ENCODE assay signal across 22 cellular contexts in genomic region chr17:41870627-41871026, GRCh38. TPM values are rescaled to one million over a fixed set of nuclear protein-coding genes. Genes with fewer than 3 reads are reported as not detected.
DNase-seq lines count a peak whose midpoint lies in the region; ATAC-seq lines count a peak whose summit lies in the region.
"Had no signal": no experiment of that assay in that cellular context is flagged by ENCODE, and none has a peak within 500 bp of the region (broad histone marks: within the 10 kb centered on the region; RNA-seq: fewer than 3 reads in every experiment).

No MANE protein-coding gene starts in this region.

- POLR2A ChIA-PET in activated CD4-positive, alpha-beta memory T cell treated with anti-CD3 and anti-CD28 coated beads for 36 hours (lab: Charles Lee), result no interaction called here

- peak overlapping the region; percentile 65 for H3K27ac ChIP-seq in epithelial cell of prostate
- H3K27ac ChIP-seq: ascending aorta, heart right ventricle, SJSA1, testis had no signal

- H3K4me3 Mint-ChIP-seq in stimulated activated naive CD8-positive, alpha-beta T cell treated with anti-CD3 and anti-CD28 coated beads, Interleukin-15, Interleukin-2, amounts not matched to agents 100 ng/mL and 50 ng/mL, for 24 hours, result no peak overlapping the region
- no peak overlapping the region for H3K4me3 Mint-ChIP-seq in activated CD4-positive, alpha-beta memory T cell treated with anti-CD3 and anti-CD28 coated beads for 36 hours
- H3K4me3 Mint-ChIP-seq: activated B cell treated with CpG ODN at 0.5 μM for 24 hours, immature natural killer cell had no signal

- no peaks in the 10 kb centered on the region for H3K27me3 Mint-ChIP-seq in stimulated activated naive CD8-positive, alpha-beta T cell treated with anti-CD3 and anti-CD28 coated beads, Interleukin-15, Interleukin-2, amounts not matched to agents 100 ng/mL and 50 ng/mL, for 24 hours
- no peaks in the 10 kb centered on the region for H3K27me3 Mint-ChIP-seq in activated CD4-positive, alpha-beta memory T cell treated with anti-CD3 and anti-CD28 coated beads for 36 hours
- H3K27me3 Mint-ChIP-seq: activated B cell treated with CpG ODN at 0.5 μM for 24 hours had no signal

- peak overlapping the region; percentile 47 for H3K27ac Mint-ChIP-seq in stimulated activated naive CD8-positive, alpha-beta T cell treated with anti-CD3 and anti-CD28 coated beads, Interleukin-15, Interleukin-2, amounts not matched to agents 100 ng/mL and 50 ng/mL, for 24 hours
- peak overlapping the region; percentile 93 for H3K27ac Mint-ChIP-seq in activated CD4-positive, alpha-beta memory T cell treated with anti-CD3 and anti-CD28 coated beads for 36 hours
- H3K27ac Mint-ChIP-seq: activated B cell treated with CpG ODN at 0.5 μM for 24 hours had no signal

- DNase-seq in stimulated activated naive CD8-positive, alpha-beta T cell treated with anti-CD3 and anti-CD28 coated beads, Interleukin-15, Interleukin-2, amounts not matched to agents 100 U/mL and 50 U/mL, for 24 hours, result no peak
- DNase-seq in activated CD4-positive, alpha-beta memory T cell treated with anti-CD3 and anti-CD28 coated beads for 36 hours, result peak; percentile 15
- DNase-seq in epithelial cell of prostate (ENCODE audit: low read depth, low spot score), result no peak
- DNase-seq: activated B cell treated with CpG ODN at 0.5 μM for 24 hours; activated gamma-delta T cell; Calu3; effector memory CD4-positive, alpha-beta T cell; H7; heart right ventricle; immature natural killer cell; mucosa of descending colon; NCI-H1417 treated with DMSO at 0.1 percent for 48 hours; NCI-H774; PC-3; testis had no signal

- H3K4me1 Mint-ChIP-seq in stimulated activated naive CD8-positive, alpha-beta T cell treated with anti-CD3 and anti-CD28 coated beads, Interleukin-15, Interleukin-2, amounts not matched to agents 100 ng/mL and 50 ng/mL, for 24 hours (ENCODE audit: low read depth), result peaks cover 39% of the 10 kb centered on the region
- peaks cover 31% of the 10 kb centered on the region for H3K4me1 Mint-ChIP-seq in activated CD4-positive, alpha-beta memory T cell treated with anti-CD3 and anti-CD28 coated beads for 36 hours (ENCODE audit: low read depth)

- CTCF ChIA-PET in activated CD4-positive, alpha-beta memory T cell treated with anti-CD3 and anti-CD28 coated beads for 36 hours (lab: Charles Lee), result interaction anchor here (1.0 kb wide), 1 partner anchor 175 kb away, joined by 4 read pairs; no protein-coding TSS in a partner anchor

- no peaks in the 10 kb centered on the region for H3K9me3 Mint-ChIP-seq in stimulated activated naive CD8-positive, alpha-beta T cell treated with anti-CD3 and anti-CD28 coated beads, Interleukin-15, Interleukin-2, amounts not matched to agents 100 ng/mL and 50 ng/mL, for 24 hours
- H3K9me3 Mint-ChIP-seq in activated CD4-positive, alpha-beta memory T cell treated with anti-CD3 and anti-CD28 coated beads for 36 hours, result no peaks in the 10 kb centered on the region
- H3K9me3 Mint-ChIP-seq: activated B cell treated with CpG ODN at 0.5 μM for 24 hours, immature natural killer cell had no signal

- intact Hi-C loops in activated CD4-positive, alpha-beta memory T cell treated with anti-CD3 and anti-CD28 coated beads for 36 hours (cut with micrococcal nuclease), result no loop called here

- H3K36me3 Mint-ChIP-seq in stimulated activated naive CD8-positive, alpha-beta T cell treated with anti-CD3 and anti-CD28 coated beads, Interleukin-15, Interleukin-2, amounts not matched to agents 100 ng/mL and 50 ng/mL, for 24 hours (ENCODE audit: low read depth), result peaks cover 73% of the 10 kb centered on the region
- H3K36me3 Mint-ChIP-seq in activated CD4-positive, alpha-beta memory T cell treated with anti-CD3 and anti-CD28 coated beads for 36 hours, result peaks cover 51% of the 10 kb centered on the region

- no peak for ATAC-seq in stimulated activated naive CD8-positive, alpha-beta T cell treated with anti-CD3 and anti-CD28 coated beads, Interleukin-15, Interleukin-2, amounts not matched to agents 100 U/mL and 50 U/mL, for 24 hours
- ATAC-seq in GM21576 (IDR thresholded peaks at IDR 0.05; ENCODE audit: unreplicated experiment) (no peak), HG02981 (IDR thresholded peaks at IDR 0.05; ENCODE audit: unreplicated experiment) (no peak), GM18520 (IDR thresholded peaks at IDR 0.05; ENCODE audit: unreplicated experiment) (no peak)
- ATAC-seq: mucosa of descending colon, PC-3 had no signal

RNA-seq across cellular contexts. Expression of gene KLHL11, which starts 5.4 kb away (rescaled TPM):
- 10 to 100 TPM; 23.6 to 25.2 TPM for total RNA-seq in activated CD4-positive, alpha-beta memory T cell treated with anti-CD3 and anti-CD28 coated beads for 36 hours

RNA-seq across cellular contexts. Expression of gene KLHL10, which starts 33.0 kb away (rescaled TPM):
- under 1 TPM; 0.12 to 0.29 TPM for total RNA-seq in activated CD4-positive, alpha-beta memory T cell treated with anti-CD3 and anti-CD28 coated beads for 36 hours
- total RNA-seq: activated B cell treated with CpG ODN at 0.5 μM for 24 hours, ascending aorta, Calu3, cerebellum, PC-3, SJSA1 had no signal

RNA-seq across cellular contexts. Expression of gene NT5C3B, which starts 34.6 kb away (rescaled TPM):
- total RNA-seq in activated CD4-positive, alpha-beta memory T cell treated with anti-CD3 and anti-CD28 coated beads for 36 hours, result 10 to 100 TPM; 29.0 to 29.5 TPM

RNA-seq across cellular contexts. Expression of gene ACLY, which starts 48.1 kb away (rescaled TPM):
- total RNA-seq in activated CD4-positive, alpha-beta memory T cell treated with anti-CD3 and anti-CD28 coated beads for 36 hours, result 100 to 1,000 TPM; 186 to 203 TPM

RNA-seq across cellular contexts. Expression of gene FKBP10, which starts 57.8 kb away (rescaled TPM):
- 1 to 10 TPM in 1 of 2 experiments, under 1 TPM in 1; 0.76 to 1.4 TPM for total RNA-seq in activated CD4-positive, alpha-beta memory T cell treated with anti-CD3 and anti-CD28 coated beads for 36 hours
